ENCODE assay signal across 6 cellular contexts in genomic region chr15:48012191-48012590, GRCh38.
"Had no signal": no experiment of that assay in that cellular context is flagged by ENCODE, and none has a peak within 500 bp of the region (broad histone marks: within the 10 kb centered on the region; RNA-seq: fewer than 3 reads in every experiment).

No MANE protein-coding gene starts in this region.

- DNase-seq: H9, HCEC 1CT, IMR-90, KG1 had no signal

- H3K4me3 ChIP-seq: GM23338, K562 had no signal

- ATAC-seq: GM23338, K562 had no signal

- H3K4me2 ChIP-seq: GM23338 had no signal
